8 cellular contexts compared by ENCODE assay signal in the genomic region with DNA sequence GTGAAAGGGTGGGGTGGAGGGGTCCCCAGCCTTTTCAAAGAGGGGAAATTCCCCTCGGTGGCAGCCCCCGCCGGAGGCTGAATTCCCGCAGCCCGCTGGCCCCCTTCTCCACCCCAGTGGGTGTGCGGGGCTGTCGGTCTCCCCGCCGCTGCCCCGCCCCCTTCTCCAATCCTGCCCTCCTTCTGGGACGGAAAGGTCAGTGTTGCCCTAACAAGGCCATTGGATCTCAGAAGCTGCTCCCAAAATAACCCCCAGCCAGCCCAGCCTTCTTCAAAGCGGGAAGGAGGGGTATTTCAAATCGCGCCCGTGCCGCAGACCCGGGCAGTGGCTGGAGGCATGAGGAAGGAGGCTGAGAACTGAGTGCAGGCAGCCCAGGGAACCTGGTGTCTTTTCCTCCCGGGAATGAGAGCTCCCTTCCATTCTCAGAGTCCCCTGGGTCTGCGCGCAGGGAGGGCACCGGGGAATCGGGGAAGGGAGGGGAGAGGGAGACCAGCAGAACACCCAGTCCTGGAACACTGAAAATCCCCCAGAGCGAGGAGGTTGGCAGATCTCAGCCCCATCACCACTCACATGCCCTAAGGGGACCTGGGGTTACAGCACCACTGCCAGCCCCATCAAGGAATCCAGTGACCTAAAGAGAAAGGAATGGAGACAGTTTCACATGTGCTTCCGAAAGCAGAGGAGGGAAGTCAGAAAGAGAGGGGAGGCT. TPM values are rescaled to one million over a fixed set of nuclear protein-coding genes. Genes with fewer than 3 reads are reported as not detected.
A peak's percentile ranks its signal among the peaks of the same experiment; 100 is the strongest.
DNase-seq lines count a peak whose midpoint lies in the region; ATAC-seq, FAIRE-seq and TF ChIP-seq lines count a peak whose summit lies in the region.

TSS of gene JPH2 (minus strand) at position 135 of the 709 bp plus-strand sequence. CDS start 483 bp downstream, outside the sequence.

- H3K27ac Mint-ChIP-seq in astrocyte (ENCODE audit: unreplicated experiment) = peak within 1 kb of the TSS; percentile 60

- H3K4me1 Mint-ChIP-seq in astrocyte (ENCODE audit: low read depth, unreplicated experiment) = peaks cover 35% of the 10 kb centered on the region

- H3K27me3 ChIP-seq in HUES64 (ENCODE audit: insufficient read depth, low read length) (no peaks in the 10 kb centered on the region), astrocyte (ENCODE audit: insufficient read depth, low read length) (no peaks in the 10 kb centered on the region), iPS-18a (ENCODE audit: control insufficient read depth, insufficient read depth, low read length) (no peaks in the 10 kb centered on the region)

- TF ChIP-seq CTCF in astrocyte (IDR thresholded peaks at IDR 0.05; ENCODE audit: insufficient read depth, low read depth, low read length) = no peak

- ATAC-seq in GM19035 (IDR thresholded peaks at IDR 0.05; ENCODE audit: unreplicated experiment) (no peak), HG03571 (IDR thresholded peaks at IDR 0.05; ENCODE audit: unreplicated experiment) (no peak)

- H4K20me1 ChIP-seq in astrocyte (ENCODE audit: insufficient read depth, low read length) = no peaks in the 10 kb centered on the region

- no peaks in the 10 kb centered on the region for H3K9me3 Mint-ChIP-seq in astrocyte (ENCODE audit: unreplicated experiment)

- H3K27me3 Mint-ChIP-seq in astrocyte (ENCODE audit: low read depth, unreplicated experiment) = peaks cover 1% of the 10 kb centered on the region

- peaks cover 3% of the 10 kb centered on the region for H3K36me3 Mint-ChIP-seq in astrocyte (ENCODE audit: low read depth, unreplicated experiment)

- peak within 1 kb of the TSS; percentile 96 for H3K4me2 ChIP-seq in astrocyte (ENCODE audit: low read length)

- DNase-seq in astrocyte (ENCODE audit: low read depth) (peak; percentile 68), KG1 (lab: John Stamatoyannopoulos, UW) (no peak)
- DNase-seq in activated CD4-positive, CD25-positive, alpha-beta regulatory T cell (lab: John Stamatoyannopoulos, UW) = no peak

- WGBS in HUES64 = 2% methylated on average over 19 of the region's 24 CpGs

- H3K27ac ChIP-seq in HUES64 (ENCODE audit: low read depth, low read length) (peak within 1 kb of the TSS; percentile 61), astrocyte (ENCODE audit: low read depth, low read length) (peak within 1 kb of the TSS; percentile 54), iPS-18a (ENCODE audit: low read length) (no peak within 1 kb of the TSS), skin epidermis (peak within 1 kb of the TSS in 12 of 21 experiments; percentile 9 to 73 (median 51))

- H3K79me2 ChIP-seq in astrocyte (ENCODE audit: insufficient read depth, low read length) = peaks cover 4% of the 10 kb centered on the region

- peak within 1 kb of the TSS; percentile 74 for H2AFZ ChIP-seq in astrocyte (ENCODE audit: low read depth, low read length)

- H3K36me3 ChIP-seq in HUES64 (ENCODE audit: insufficient read depth, low read length) (no peaks in the 10 kb centered on the region), astrocyte (ENCODE audit: insufficient read depth, low read length) (no peaks in the 10 kb centered on the region), iPS-18a (ENCODE audit: control insufficient read depth, low read depth, low read length) (no peaks in the 10 kb centered on the region)

- H3K4me3 ChIP-seq in HUES64 (ENCODE audit: low read length) (peak within 1 kb of the TSS; percentile 59), astrocyte (ENCODE audit: insufficient read depth, low read depth, low read length) (peak within 1 kb of the TSS; percentile 47), iPS-18a (ENCODE audit: low read length) (peak within 1 kb of the TSS; percentile 42), skin epidermis (peak within 1 kb of the TSS in 6 of 7 experiments; percentile 1 to 41 (median 26))

- H3K9ac ChIP-seq in HUES64 (ENCODE audit: low read depth, low read length) (peak within 1 kb of the TSS; percentile 63), astrocyte (ENCODE audit: low read length) (peak within 1 kb of the TSS; percentile 74), iPS-18a (ENCODE audit: low read length) (peak within 1 kb of the TSS; percentile 41)

- no peaks in the 10 kb centered on the region for H3K9me3 ChIP-seq in HUES64 (ENCODE audit: insufficient read depth, low read depth, low read length)
- no peaks in the 10 kb centered on the region for H3K9me3 ChIP-seq in astrocyte (ENCODE audit: insufficient read depth, low read depth, low read length)
- no peaks in the 10 kb centered on the region for H3K9me3 ChIP-seq in iPS-18a (ENCODE audit: control insufficient read depth, low read depth, low read length)

- peak within 1 kb of the TSS; percentile 80 for H3K4me3 Mint-ChIP-seq in astrocyte (ENCODE audit: unreplicated experiment)

- H3K4me1 ChIP-seq in HUES64 (ENCODE audit: insufficient read depth, low read length) (peaks cover 11% of the 10 kb centered on the region; the same call in 1 of the 2 replicates), astrocyte (ENCODE audit: insufficient read depth, low read length) (peaks cover 18% of the 10 kb centered on the region), iPS-18a (ENCODE audit: control insufficient read depth, low read depth, low read length) (peaks cover 12% of the 10 kb centered on the region)

- peak; percentile 13 for FAIRE-seq in astrocyte (lab: Jason Lieb, UNC)

RNA-seq across cellular contexts. Expression of gene JPH2, which starts in this region (rescaled TPM):
- polyA plus RNA-seq in HUES64 (2013, experiment 1 of 2) = 0.55 TPM
- polyA plus RNA-seq in HUES64 (2013, experiment 2 of 2) = 0.89 TPM
- total RNA-seq in astrocyte = 18.1 and 18.5 TPM in 2 replicates
